19 cellular contexts compared by ENCODE assay signal in the genomic region with DNA sequence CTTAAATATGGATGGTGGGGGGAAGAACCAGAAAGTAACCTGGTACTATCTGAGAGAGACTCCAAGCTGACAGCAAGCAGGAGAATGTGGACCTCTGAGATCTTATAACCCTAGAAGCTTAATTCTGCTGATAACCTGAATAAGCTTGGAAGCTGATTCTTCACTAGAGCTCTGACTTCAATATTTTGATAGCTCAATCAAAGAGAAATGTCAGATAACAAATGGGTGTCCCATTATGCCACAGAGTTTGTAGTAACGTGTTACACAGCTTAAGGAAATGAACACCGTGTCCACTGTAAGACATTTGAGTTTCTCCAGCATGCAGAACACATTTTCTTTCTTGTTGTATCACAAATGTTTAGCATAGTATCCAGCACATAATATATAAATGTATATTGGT.
"Had no signal": no experiment of that assay in that cellular context is flagged by ENCODE, and none has a peak within 500 bp of the region (broad histone marks: within the 10 kb centered on the region; RNA-seq: fewer than 3 reads in every experiment).

No MANE protein-coding gene starts in this region.

- H3K4me3 ChIP-seq: neural progenitor cell, ovary, pancreas, prostate gland, psoas muscle, right atrium auricular region, right lobe of liver, sigmoid colon, skin epidermis, smooth muscle cell, spleen had no signal

- ATAC-seq: naive thymus-derived CD4-positive, alpha-beta T cell; naive thymus-derived CD8-positive, alpha-beta T cell; natural killer cell; natural killer cell treated with Interleukin-12 subunit alpha and Interleukin-12 subunit beta and Interleukin-15 and Interleukin-18, amount 100 ng/mL, for 72 hours; pancreas; psoas muscle; right cardiac atrium; right lobe of liver; sciatic nerve had no signal

- H3K4me2 ChIP-seq: neural progenitor cell, smooth muscle cell had no signal

- H2AFZ ChIP-seq: neural progenitor cell, parathyroid adenoma had no signal

- H3K9me3 ChIP-seq: neutrophil, ovary, pancreas, prostate gland, psoas muscle, right atrium auricular region, right lobe of liver, sigmoid colon, spleen had no signal

- H3K27ac ChIP-seq: neural progenitor cell, neutrophil, ovary, pancreas, parathyroid adenoma, prostate gland, psoas muscle, right atrium auricular region, right lobe of liver, sigmoid colon, skin epidermis, spleen had no signal

- H3K36me3 ChIP-seq: neural progenitor cell, neutrophil, ovary, pancreas, prostate gland, right atrium auricular region, right lobe of liver, sigmoid colon, spleen had no signal

- H3K9ac ChIP-seq: neural progenitor cell, parathyroid adenoma had no signal

- H3K79me2 ChIP-seq: parathyroid adenoma had no signal

- H3K27me3 ChIP-seq: neural progenitor cell, neutrophil, ovary, pancreas, right atrium auricular region, right lobe of liver, sigmoid colon, spleen had no signal
